ENCODE assay signal across 8 cellular contexts in the genomic region with DNA sequence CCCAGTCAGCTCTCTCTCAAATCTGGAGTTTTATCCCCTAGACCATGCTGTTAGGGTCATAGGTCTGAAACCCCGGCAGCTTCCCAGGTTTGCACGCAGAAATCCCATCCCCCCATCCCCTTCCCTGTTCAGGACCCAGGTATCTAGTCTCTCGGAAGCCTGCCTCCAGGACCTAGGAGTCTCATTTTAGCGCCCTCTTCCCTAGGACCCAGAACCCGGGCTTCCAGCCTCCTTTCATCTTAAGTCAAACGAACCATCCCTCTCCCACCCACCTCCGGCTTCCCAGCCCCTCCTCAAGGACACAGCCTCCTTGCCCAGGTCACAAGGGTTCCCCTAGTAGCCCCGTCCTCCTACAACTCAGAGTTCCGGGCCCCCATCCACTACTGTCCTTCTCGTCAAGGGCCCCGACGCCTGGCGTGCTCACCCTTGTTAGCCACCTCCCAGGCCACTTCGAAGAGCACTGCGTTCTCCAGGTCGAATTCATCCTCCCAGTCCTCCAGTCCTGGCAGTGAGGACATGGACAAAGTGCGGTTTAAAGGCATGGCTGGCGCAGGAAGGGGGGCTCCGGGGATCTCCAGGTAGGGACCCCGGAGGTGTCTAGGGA. TPM values are rescaled to one million over a fixed set of nuclear protein-coding genes. Genes with fewer than 3 reads are reported as not detected.
DNase-seq lines count a peak whose midpoint lies in the region; ATAC-seq, FAIRE-seq and TF ChIP-seq lines count a peak whose summit lies in the region.

No MANE protein-coding gene starts in this region.

- peak overlapping the region; percentile 92 for H3K4me3 Mint-ChIP-seq in activated CD4-positive, alpha-beta T cell treated with anti-CD3 and anti-CD28 coated beads, Interleukin-2, amount 10 ng/mL, durations not matched to agents 7 days and 5 days

- peak overlapping the region; percentile 97 for H3K27ac Mint-ChIP-seq in activated CD4-positive, alpha-beta T cell treated with anti-CD3 and anti-CD28 coated beads, Interleukin-2, amount 10 ng/mL, durations not matched to agents 7 days and 5 days

- H3K27me3 Mint-ChIP-seq in activated CD4-positive, alpha-beta T cell treated with anti-CD3 and anti-CD28 coated beads, Interleukin-2, amount 10 ng/mL, durations not matched to agents 7 days and 5 days = no peaks in the 10 kb centered on the region

- H3K4me1 ChIP-seq in NT2/D1 (ENCODE audit: insufficient read depth, insufficient read length) (peaks cover 18% of the 10 kb centered on the region), mucosa of descending colon (ENCODE audit: low read depth) (peaks cover 23% of the 10 kb centered on the region)

- H3K36me3 Mint-ChIP-seq in activated CD4-positive, alpha-beta T cell treated with anti-CD3 and anti-CD28 coated beads, Interleukin-2, amount 10 ng/mL, durations not matched to agents 7 days and 5 days (ENCODE audit: low read depth) = peaks cover 19% of the 10 kb centered on the region

- H3K27me3 ChIP-seq in NT2/D1 (ENCODE audit: insufficient read depth, insufficient read length) = no peaks in the 10 kb centered on the region

- intact Hi-C loops in mucosa of descending colon (cut with DNase I, micrococcal nuclease) = no loop called here

- TF ChIP-seq CTCF in mucosa of descending colon (IDR thresholded peaks at IDR 0.05) (no peak), D721Med (IDR thresholded peaks at IDR 0.05; ENCODE audit: insufficient read depth, missing control alignments) (no peak)

- CTCF ChIA-PET in activated CD4-positive, alpha-beta T cell treated with anti-CD3 and anti-CD28 coated beads, Interleukin-2, amount 10 ng/mL, durations not matched to agents 7 days and 5 days (lab: Charles Lee) = interaction anchor here (0.6 to 3.3 kb wide), 30 partner anchors 12 to 517 kb away, joined by 3 to 89 read pairs (median 4); a partner anchor contains a TSS

- H3K4me3 ChIP-seq in NT2/D1 (ENCODE audit: insufficient read length, low read depth) (peak overlapping the region; percentile 89), mucosa of descending colon (peak overlapping the region; percentile 57)

- H3K9ac ChIP-seq in NT2/D1 (ENCODE audit: insufficient read length, low read depth) = peak overlapping the region; percentile 85

- ATAC-seq in mucosa of descending colon = peak; percentile 13

- POLR2A ChIA-PET in activated CD4-positive, alpha-beta T cell treated with anti-CD3 and anti-CD28 coated beads, Interleukin-2, amount 10 ng/mL, durations not matched to agents 7 days and 5 days (lab: Charles Lee) = interaction anchor here (0.6 kb wide), 1 partner anchor 45 kb away, joined by 3 read pairs; no protein-coding TSS in a partner anchor

- H3K9me3 ChIP-seq in NT2/D1 (ENCODE audit: insufficient read depth, low read length) = no peaks in the 10 kb centered on the region
- H3K9me3 ChIP-seq in mucosa of descending colon = no peaks in the 10 kb centered on the region

- peaks cover 36% of the 10 kb centered on the region for H3K4me1 Mint-ChIP-seq in activated CD4-positive, alpha-beta T cell treated with anti-CD3 and anti-CD28 coated beads, Interleukin-2, amount 10 ng/mL, durations not matched to agents 7 days and 5 days

- no peaks in the 10 kb centered on the region for H3K9me3 Mint-ChIP-seq in activated CD4-positive, alpha-beta T cell treated with anti-CD3 and anti-CD28 coated beads, Interleukin-2, amount 10 ng/mL, durations not matched to agents 7 days and 5 days

- no peak for FAIRE-seq in D721Med (lab: Jason Lieb, UNC)

- H3K36me3 ChIP-seq in NT2/D1 (ENCODE audit: insufficient read depth, insufficient read length, low read length) (peaks cover 28% of the 10 kb centered on the region), mucosa of descending colon (ENCODE audit: low read depth) (no peaks in the 10 kb centered on the region)

- DNase-seq in activated CD4-positive, alpha-beta T cell treated with anti-CD3 and anti-CD28 coated beads, Interleukin-2, amount 10 ng/mL, durations not matched to agents 7 days and 5 days = peak; percentile 33
- no peak for DNase-seq in activated CD4-positive, alpha-beta T cell treated with anti-CD3 and anti-CD28 coated beads, Interleukin-2, amount 50 U/mL, for 4 hours
- DNase-seq in NT2/D1 (ENCODE audit: low read depth, low spot score) (no peak), dermis blood vessel endothelial cell (peak; percentile 21), mucosa of descending colon (peak in 1 of 3 donors; percentile 40), D721Med (ENCODE audit: insufficient read length, low spot score) (no peak), SW480 (ENCODE audit: low spot score) (no peak), amniotic stem cell (lab: John Stamatoyannopoulos, UW) (no peak)

RNA-seq across cellular contexts. Expression of a gene that starts 0.4 kb away (rescaled TPM):
- 10 to 100 TPM; 55.8 to 60.8 TPM for total RNA-seq in activated CD4-positive, alpha-beta T cell treated with anti-CD3 and anti-CD28 coated beads, Interleukin-2, amount 10 ng/mL, durations not matched to agents 7 days and 5 days
- total RNA-seq in dermis blood vessel endothelial cell (14.8 and 28.8 TPM in 2 replicates), mucosa of descending colon (10 to 100 TPM; 40.1 to 49.3 (median 40.2) TPM)

RNA-seq across cellular contexts. Expression of a gene that starts 1.0 kb away (rescaled TPM):
- 10 to 100 TPM; 82.2 to 89.4 TPM for total RNA-seq in activated CD4-positive, alpha-beta T cell treated with anti-CD3 and anti-CD28 coated beads, Interleukin-2, amount 10 ng/mL, durations not matched to agents 7 days and 5 days
- total RNA-seq in dermis blood vessel endothelial cell (172 and 278 TPM in 2 replicates), mucosa of descending colon (10 to 100 TPM; 47.4 to 68.8 (median 57.3) TPM)

RNA-seq across cellular contexts. Expression of a gene that starts 24.2 kb away (rescaled TPM):
- total RNA-seq in activated CD4-positive, alpha-beta T cell treated with anti-CD3 and anti-CD28 coated beads, Interleukin-2, amount 10 ng/mL, durations not matched to agents 7 days and 5 days = not detected
- total RNA-seq in dermis blood vessel endothelial cell = not detected in 2 replicates
- total RNA-seq in mucosa of descending colon = under 1 TPM in 1 of 3 donors, not detected in 2; 0.65 TPM

RNA-seq across cellular contexts. Expression of a gene that starts 27.6 kb away (rescaled TPM):
- 100 to 1,000 TPM; 683 to 880 TPM for total RNA-seq in activated CD4-positive, alpha-beta T cell treated with anti-CD3 and anti-CD28 coated beads, Interleukin-2, amount 10 ng/mL, durations not matched to agents 7 days and 5 days
- total RNA-seq in dermis blood vessel endothelial cell (1,252 and 1,399 TPM in 2 replicates), mucosa of descending colon (1,000 to 10,000 TPM; 1,659 to 1,792 (median 1,691) TPM)

RNA-seq across cellular contexts. Expression of a gene that starts 31.5 kb away (rescaled TPM):
- total RNA-seq in activated CD4-positive, alpha-beta T cell treated with anti-CD3 and anti-CD28 coated beads, Interleukin-2, amount 10 ng/mL, durations not matched to agents 7 days and 5 days = not detected
- total RNA-seq in dermis blood vessel endothelial cell (not detected in 2 replicates), mucosa of descending colon (not detected)

Comparison
In these comparisons a context has a peak if more than half of its experiments do, and no peak if none do; other contexts are left out.
1. DNase-seq: peak in activated CD4-positive, alpha-beta T cell treated with anti-CD3 and anti-CD28 coated beads, Interleukin-2, amount 10 ng/mL, durations not matched to agents 7 days and 5 days (single experiment) and dermis blood vessel endothelial cell (single experiment); none in activated CD4-positive, alpha-beta T cell treated with anti-CD3 and anti-CD28 coated beads, Interleukin-2, amount 50 U/mL, for 4 hours (0 of 2), NT2/D1 (single experiment), D721Med (single experiment), SW480 (single experiment) and amniotic stem cell (single experiment).